21 cellular contexts compared by ENCODE assay signal in genomic region chr10:91137011-91137643, GRCh38.
DNase-seq lines count a peak whose midpoint lies in the region; ATAC-seq, FAIRE-seq and TF ChIP-seq lines count a peak whose summit lies in the region.
"Had no signal": no experiment of that assay in that cellular context is flagged by ENCODE, and none has a peak within 500 bp of the region (broad histone marks: within the 10 kb centered on the region; RNA-seq: fewer than 3 reads in every experiment).

No MANE protein-coding gene starts in this region.

- H3K27ac ChIP-seq in A673 (ENCODE audit: low read depth, low read length, poor library complexity, severe bottlenecking) (no peak overlapping the region), K562 (ENCODE audit: extremely low read depth, low read depth, low read length) (no peak overlapping the region)
- H3K27ac ChIP-seq: 22Rv1, A549, BLaER1 had no signal

- DNase-seq in DMS53 (lab: John Stamatoyannopoulos, UW) (peak; percentile 26), DMS53 treated with DMSO at 0.1 percent for 48 hours (lab: John Stamatoyannopoulos, UW; ENCODE audit: unreplicated experiment) (no peak), A673 (ENCODE audit: low spot score) (peak; percentile 30), K562 (ENCODE audit: extremely low read depth in 1 of 4, low spot score in 3 of 4) (no peak), HK-2 (ENCODE audit: unreplicated experiment) (no peak)
- DNase-seq: ACHN; C1 segment of cervical spinal cord; CD4-positive, alpha-beta memory T cell; CD4-positive, CD25-positive, alpha-beta regulatory T cell; CD8-positive, alpha-beta memory T cell; COR-L47; DMS 273 treated with DMSO at 0.1 percent for 48 hours; DND-41; GF-D8 had no signal

- no peak for TF ChIP-seq EP300 in K562 (IDR thresholded peaks at IDR 0.05; ENCODE audit: low read length)

- H3K9me3 ChIP-seq in A673 (ENCODE audit: low read depth, low read length, poor library complexity, severe bottlenecking) = no peaks in the 10 kb centered on the region
- H3K9me3 ChIP-seq in K562 (replicated peaks; ENCODE audit: control insufficient read depth, insufficient read depth, low read depth, low read length) = no peaks in the 10 kb centered on the region
- H3K9me3 ChIP-seq: A549, BE2C, BLaER1 had no signal

- TF ChIP-seq RAD21 in K562 (CRISPR knock-in tag; conservative IDR thresholded peaks at IDR 0.05 in 1 of 2, IDR thresholded peaks at IDR 0.05 in 1 of 2) = no peak

- no peak for ATAC-seq in K562
- ATAC-seq: A549 had no signal

- H3K36me3 ChIP-seq in A673 (ENCODE audit: insufficient read depth, low read length, poor library complexity, severe bottlenecking) (no peaks in the 10 kb centered on the region), K562 (ENCODE audit: control insufficient read depth, insufficient read depth, low read length) (no peaks in the 10 kb centered on the region)
- H3K36me3 ChIP-seq: BE2C, BLaER1 had no signal

- H4K20me1 ChIP-seq in K562 (replicated peaks; ENCODE audit: control insufficient read depth, insufficient read depth, low read length) = no peaks in the 10 kb centered on the region
- H4K20me1 ChIP-seq: BLaER1 had no signal

- H3K27me3 ChIP-seq in A673 (replicated peaks; ENCODE audit: insufficient read depth, low read depth, low read length, poor library complexity) = no peaks in the 10 kb centered on the region
- H3K27me3 ChIP-seq in K562 (ENCODE audit: control insufficient read depth in 2 of 2, insufficient read depth in 2 of 2, low read length in 2 of 2) = no peaks in the 10 kb centered on the region
- H3K27me3 ChIP-seq: BE2C, BLaER1 had no signal

- BruUV-seq in A673 (replicated peaks; lab: Mats Ljungman, UMichigan) (no TSS peak), K562 (replicated peaks; lab: Mats Ljungman, UMichigan) (no TSS peak)

- intact Hi-C loops in A673 (cut with micrococcal nuclease; ENCODE audit: unreplicated experiment) (no loop called here), K562 (cut with micrococcal nuclease) (no loop called here)

- FAIRE-seq in K562 (lab: Jason Lieb, UNC) = no peak
- FAIRE-seq: A549, G401.6, GM12891, GM19239 had no signal

- H3K4me2 ChIP-seq in K562 (ENCODE audit: insufficient read depth, low read length) = no peak overlapping the region
- H3K4me2 ChIP-seq: A549, BLaER1 had no signal

- in situ Hi-C loops in K562 (cut with MboI) = no loop called here

- TF ChIP-seq POLR2A in K562 (conservative IDR thresholded peaks at IDR 0.05) = no peak

- POLR2A ChIA-PET in A673 (lab: Charles Lee; ENCODE audit: low non-redundant PET) = no interaction called here
- POLR2A ChIA-PET in K562 (lab: Yijun Ruan, JAX) = no interaction called here

- CTCF ChIA-PET in A673 (lab: Charles Lee) (no interaction called here), K562 (lab: Yijun Ruan, JAX; ENCODE audit: low intra/inter-chr PET ratio) (no interaction called here)

- H3K79me2 ChIP-seq in K562 (ENCODE audit: control insufficient read depth, insufficient read depth, low read length) = no peaks in the 10 kb centered on the region

- H3K4me3 ChIP-seq in A673 (ENCODE audit: low read depth, low read length, poor library complexity, severe bottlenecking) (no peak overlapping the region), K562 (no peak overlapping the region)
- H3K4me3 ChIP-seq: A549, BLaER1 had no signal

- H2AFZ ChIP-seq in K562 (ENCODE audit: low read depth, low read length) = no peak overlapping the region

- H3K9me1 ChIP-seq in K562 (ENCODE audit: control insufficient read depth, insufficient read depth, low read length) = no peaks in the 10 kb centered on the region

- WGBS in K562 (ENCODE audit: insufficient coverage, low coverage, missing lambda C conversion rate) = 81% methylated on average over 3 of the region's 6 CpGs

- no peak for TF ChIP-seq CTCF in A673 (conservative IDR thresholded peaks at IDR 0.05; ENCODE audit: low read depth, low read length)
- no peak for TF ChIP-seq CTCF in K562 (IDR thresholded peaks at IDR 0.05 in 2 of 3, conservative IDR thresholded peaks at IDR 0.05 in 1 of 3; ENCODE audit: insufficient read depth in 2 of 3, low read depth in 1 of 3, low read length in 3 of 3)

- no peak overlapping the region for H3K9ac ChIP-seq in K562 (ENCODE audit: insufficient read depth in 1 of 2, low read depth in 2 of 2, low read length in 2 of 2)
- H3K9ac ChIP-seq: BLaER1 had no signal

- H3K4me1 ChIP-seq in A673 (ENCODE audit: insufficient read depth, low read length, poor library complexity, severe bottlenecking) = no peaks in the 10 kb centered on the region
- no peaks in the 10 kb centered on the region for H3K4me1 ChIP-seq in K562 (replicated peaks in 1 of 2; ENCODE audit: control insufficient read depth in 2 of 2, insufficient read depth in 2 of 2, low read length in 2 of 2)

TF ChIP-seq in K562, 482 proteins besides CTCF, POLR2A, EP300 and RAD21:
- TF ChIP-seq CBX8 (IDR thresholded peaks at IDR 0.05; ENCODE audit: borderline replicate concordance, extremely low read depth, low read depth, low read length, poor library complexity, severe bottlenecking) (no peak), HNRNPK (IDR thresholded peaks at IDR 0.05; ENCODE audit: low read depth, low read length, poor library complexity, severe bottlenecking) (peak; percentile 59), CBX2 (IDR thresholded peaks at IDR 0.05; ENCODE audit: insufficient read depth, low read length, poor library complexity, severe bottlenecking) (no peak), PCBP1 (IDR thresholded peaks at IDR 0.05; ENCODE audit: low read depth, low read length, poor library complexity, severe bottlenecking) (peak; percentile 85)

Comparison
In these comparisons a context has a peak if more than half of its experiments do, and no peak if none do; other contexts are left out.
1. DNase-seq: peak in DMS53 (single experiment) and A673 (single experiment); none in DMS53 treated with DMSO at 0.1 percent for 48 hours (single experiment), K562 (0 of 4) and HK-2 (single experiment).